1 cellular context compared by ENCODE assay signal in the genomic region with DNA sequence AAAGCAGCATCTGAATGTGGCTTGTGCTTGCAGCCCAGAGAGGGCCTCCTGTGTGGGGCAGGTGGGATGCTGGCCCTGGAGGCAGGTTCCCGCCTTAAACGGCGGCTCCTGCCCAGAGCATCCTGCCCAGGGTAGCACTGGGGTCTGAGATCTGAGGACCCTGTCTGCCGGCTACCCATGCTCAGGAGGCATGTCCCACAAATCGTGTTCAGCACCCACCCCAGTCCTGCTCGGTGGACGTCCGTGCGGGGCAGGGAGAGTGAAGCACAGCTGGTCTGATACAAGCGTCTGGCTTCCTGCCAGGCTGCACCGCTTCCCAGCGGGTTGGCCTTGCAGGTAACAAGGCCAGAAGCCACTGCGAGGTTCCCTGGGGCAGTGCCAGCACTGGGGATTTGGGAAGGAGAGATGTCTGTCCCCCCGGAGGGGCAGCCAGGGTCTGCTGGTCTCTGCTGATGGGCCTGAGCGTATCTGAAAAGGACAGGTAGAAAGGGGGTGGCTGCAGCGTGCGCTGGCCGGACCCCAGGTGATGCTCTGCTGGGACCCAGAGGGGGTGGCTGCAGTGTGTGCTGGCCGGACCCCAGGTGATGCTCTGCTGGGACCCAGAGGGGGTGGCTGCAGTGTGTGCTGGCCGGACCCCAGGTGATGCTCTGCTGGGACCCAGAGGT.
TF ChIP-seq lines count a peak whose summit lies in the region.

No MANE protein-coding gene starts in this region.

TF ChIP-seq in GM12878, 131 proteins besides CTCF, POLR2A, EP300 and RAD21:
- TF ChIP-seq, protein P1, sequence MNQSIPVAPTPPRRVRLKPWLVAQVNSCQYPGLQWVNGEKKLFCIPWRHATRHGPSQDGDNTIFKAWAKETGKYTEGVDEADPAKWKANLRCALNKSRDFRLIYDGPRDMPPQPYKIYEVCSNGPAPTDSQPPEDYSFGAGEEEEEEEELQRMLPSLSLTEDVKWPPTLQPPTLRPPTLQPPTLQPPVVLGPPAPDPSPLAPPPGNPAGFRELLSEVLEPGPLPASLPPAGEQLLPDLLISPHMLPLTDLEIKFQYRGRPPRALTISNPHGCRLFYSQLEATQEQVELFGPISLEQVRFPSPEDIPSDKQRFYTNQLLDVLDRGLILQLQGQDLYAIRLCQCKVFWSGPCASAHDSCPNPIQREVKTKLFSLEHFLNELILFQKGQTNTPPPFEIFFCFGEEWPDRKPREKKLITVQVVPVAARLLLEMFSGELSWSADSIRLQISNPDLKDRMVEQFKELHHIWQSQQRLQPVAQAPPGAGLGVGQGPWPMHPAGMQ (IDR thresholded peaks at IDR 0.05; ENCODE audit: borderline replicate concordance), result no peak
- TF ChIP-seq TCF3 (IDR thresholded peaks at IDR 0.05; ENCODE audit: borderline replicate concordance, insufficient read depth, low read depth, low read length) (no peak), ZNF217 (IDR thresholded peaks at IDR 0.05) (no peak), CBX3 (IDR thresholded peaks at IDR 0.05; ENCODE audit: borderline replicate concordance, low read depth) (no peak), SUPT20H (IDR thresholded peaks at IDR 0.05; ENCODE audit: borderline replicate concordance, control insufficient read depth, low read depth, low read length) (no peak), HDAC2 (IDR thresholded peaks at IDR 0.05) (no peak), ZNF622 (IDR thresholded peaks at IDR 0.05) (no peak), FOXK2 (IDR thresholded peaks at IDR 0.05) (no peak), PAX8 (IDR thresholded peaks at IDR 0.05) (no peak), ETV6 (conservative IDR thresholded peaks at IDR 0.05 in 1 of 2, IDR thresholded peaks at IDR 0.05 in 1 of 2; ENCODE audit: borderline replicate concordance in 1 of 2, low read depth in 1 of 2) (no peak), ZZZ3 (IDR thresholded peaks at IDR 0.05; ENCODE audit: control insufficient read depth, insufficient read length, low read depth) (no peak), TAF1 (IDR thresholded peaks at IDR 0.05; ENCODE audit: borderline replicate concordance, low read depth, low read length) (no peak), NFYA (IDR thresholded peaks at IDR 0.05; ENCODE audit: borderline replicate concordance, low read depth, low read length) (no peak), CHD1 (IDR thresholded peaks at IDR 0.05; ENCODE audit: low read depth, low read length) (no peak), TBL1XR1 (IDR thresholded peaks at IDR 0.05; ENCODE audit: low read depth, low read length) (no peak), GATAD2B (conservative IDR thresholded peaks at IDR 0.05; ENCODE audit: low read depth) (no peak)
- TF ChIP-seq, protein P2, sequence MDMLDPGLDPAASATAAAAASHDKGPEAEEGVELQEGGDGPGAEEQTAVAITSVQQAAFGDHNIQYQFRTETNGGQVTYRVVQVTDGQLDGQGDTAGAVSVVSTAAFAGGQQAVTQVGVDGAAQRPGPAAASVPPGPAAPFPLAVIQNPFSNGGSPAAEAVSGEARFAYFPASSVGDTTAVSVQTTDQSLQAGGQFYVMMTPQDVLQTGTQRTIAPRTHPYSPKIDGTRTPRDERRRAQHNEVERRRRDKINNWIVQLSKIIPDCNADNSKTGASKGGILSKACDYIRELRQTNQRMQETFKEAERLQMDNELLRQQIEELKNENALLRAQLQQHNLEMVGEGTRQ (IDR thresholded peaks at IDR 0.05; ENCODE audit: borderline replicate concordance, low read depth, low read length), result no peak
- TF ChIP-seq, protein P3, sequence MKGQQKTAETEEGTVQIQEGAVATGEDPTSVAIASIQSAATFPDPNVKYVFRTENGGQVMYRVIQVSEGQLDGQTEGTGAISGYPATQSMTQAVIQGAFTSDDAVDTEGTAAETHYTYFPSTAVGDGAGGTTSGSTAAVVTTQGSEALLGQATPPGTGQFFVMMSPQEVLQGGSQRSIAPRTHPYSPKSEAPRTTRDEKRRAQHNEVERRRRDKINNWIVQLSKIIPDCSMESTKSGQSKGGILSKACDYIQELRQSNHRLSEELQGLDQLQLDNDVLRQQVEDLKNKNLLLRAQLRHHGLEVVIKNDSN (IDR thresholded peaks at IDR 0.05; ENCODE audit: borderline replicate concordance, extremely low read length, insufficient read depth, low read depth, low read length), result no peak
- TF ChIP-seq, protein P4, sequence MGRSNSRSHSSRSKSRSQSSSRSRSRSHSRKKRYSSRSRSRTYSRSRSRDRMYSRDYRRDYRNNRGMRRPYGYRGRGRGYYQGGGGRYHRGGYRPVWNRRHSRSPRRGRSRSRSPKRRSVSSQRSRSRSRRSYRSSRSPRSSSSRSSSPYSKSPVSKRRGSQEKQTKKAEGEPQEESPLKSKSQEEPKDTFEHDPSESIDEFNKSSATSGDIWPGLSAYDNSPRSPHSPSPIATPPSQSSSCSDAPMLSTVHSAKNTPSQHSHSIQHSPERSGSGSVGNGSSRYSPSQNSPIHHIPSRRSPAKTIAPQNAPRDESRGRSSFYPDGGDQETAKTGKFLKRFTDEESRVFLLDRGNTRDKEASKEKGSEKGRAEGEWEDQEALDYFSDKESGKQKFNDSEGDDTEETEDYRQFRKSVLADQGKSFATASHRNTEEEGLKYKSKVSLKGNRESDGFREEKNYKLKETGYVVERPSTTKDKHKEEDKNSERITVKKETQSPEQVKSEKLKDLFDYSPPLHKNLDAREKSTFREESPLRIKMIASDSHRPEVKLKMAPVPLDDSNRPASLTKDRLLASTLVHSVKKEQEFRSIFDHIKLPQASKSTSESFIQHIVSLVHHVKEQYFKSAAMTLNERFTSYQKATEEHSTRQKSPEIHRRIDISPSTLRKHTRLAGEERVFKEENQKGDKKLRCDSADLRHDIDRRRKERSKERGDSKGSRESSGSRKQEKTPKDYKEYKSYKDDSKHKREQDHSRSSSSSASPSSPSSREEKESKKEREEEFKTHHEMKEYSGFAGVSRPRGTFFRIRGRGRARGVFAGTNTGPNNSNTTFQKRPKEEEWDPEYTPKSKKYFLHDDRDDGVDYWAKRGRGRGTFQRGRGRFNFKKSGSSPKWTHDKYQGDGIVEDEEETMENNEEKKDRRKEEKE (IDR thresholded peaks at IDR 0.05), result no peak
- TF ChIP-seq, protein P5, sequence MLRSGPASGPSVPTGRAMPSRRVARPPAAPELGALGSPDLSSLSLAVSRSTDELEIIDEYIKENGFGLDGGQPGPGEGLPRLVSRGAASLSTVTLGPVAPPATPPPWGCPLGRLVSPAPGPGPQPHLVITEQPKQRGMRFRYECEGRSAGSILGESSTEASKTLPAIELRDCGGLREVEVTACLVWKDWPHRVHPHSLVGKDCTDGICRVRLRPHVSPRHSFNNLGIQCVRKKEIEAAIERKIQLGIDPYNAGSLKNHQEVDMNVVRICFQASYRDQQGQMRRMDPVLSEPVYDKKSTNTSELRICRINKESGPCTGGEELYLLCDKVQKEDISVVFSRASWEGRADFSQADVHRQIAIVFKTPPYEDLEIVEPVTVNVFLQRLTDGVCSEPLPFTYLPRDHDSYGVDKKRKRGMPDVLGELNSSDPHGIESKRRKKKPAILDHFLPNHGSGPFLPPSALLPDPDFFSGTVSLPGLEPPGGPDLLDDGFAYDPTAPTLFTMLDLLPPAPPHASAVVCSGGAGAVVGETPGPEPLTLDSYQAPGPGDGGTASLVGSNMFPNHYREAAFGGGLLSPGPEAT (IDR thresholded peaks at IDR 0.05; ENCODE audit: low read depth), result no peak
